In genomic region chr17:77437017-77437416, GRCh38 we compare ENCODE assay signal across 8 cellular contexts.
A peak's percentile ranks its signal among the peaks of the same experiment; 100 is the strongest.
DNase-seq lines count a peak whose midpoint lies in the region; ATAC-seq and TF ChIP-seq lines count a peak whose summit lies in the region.

No MANE protein-coding gene starts in this region.

- TF ChIP-seq CTCF in choroid plexus epithelial cell (conservative IDR thresholded peaks at IDR 0.05; ENCODE audit: low read depth, low read length) (no peak), neural crest cell (conservative IDR thresholded peaks at IDR 0.05) (no peak), GM10266 (IDR thresholded peaks at IDR 0.05; ENCODE audit: control insufficient read depth, insufficient read depth, low read depth, missing control alignments) (no peak)

- H3K4me3 Mint-ChIP-seq in neural crest cell, result peak overlapping the region; percentile 91

- DNase-seq in GM03348 (ENCODE audit: low spot score) (peak; percentile 61), NCI-H446 treated with DMSO at 0.1 percent for 48 hours (lab: John Stamatoyannopoulos, UW) (peak; percentile 77), choroid plexus epithelial cell (ENCODE audit: low read depth) (peak; percentile 94), neural crest cell (ENCODE audit: low read depth, low spot score) (no peak), HEK293T (ENCODE audit: extremely low spot score) (no peak), GM10266 (ENCODE audit: extremely low spot score) (no peak)

- no peaks in the 10 kb centered on the region for H3K36me3 Mint-ChIP-seq in neural crest cell (ENCODE audit: low read depth)

- H3K4me1 Mint-ChIP-seq in neural crest cell, result peaks cover 81% of the 10 kb centered on the region

- H3K27ac Mint-ChIP-seq in neural crest cell (ENCODE audit: unreplicated experiment), result no peak overlapping the region

- POLR2A ChIA-PET in HEK293T (lab: Yijun Ruan, JAX), result no interaction called here

- CTCF ChIA-PET in HEK293T (lab: Yijun Ruan, JAX), result no interaction called here

- no peaks in the 10 kb centered on the region for H3K9me3 Mint-ChIP-seq in neural crest cell

- ATAC-seq in HG03432 (IDR thresholded peaks at IDR 0.05; ENCODE audit: unreplicated experiment) (no peak), GM18873 (IDR thresholded peaks at IDR 0.05; ENCODE audit: low FRiP score, unreplicated experiment) (no peak)

- H3K4me3 ChIP-seq in choroid plexus epithelial cell (ENCODE audit: low read depth, low read length), result no peak overlapping the region

- H3K27me3 Mint-ChIP-seq in neural crest cell (ENCODE audit: low read depth), result no peaks in the 10 kb centered on the region

TF ChIP-seq in HEK293T, 16 proteins besides CTCF, POLR2A, EP300 and RAD21:
- TF ChIP-seq PKNOX1 (IDR thresholded peaks at IDR 0.05) (no peak), FOXM1 (IDR thresholded peaks at IDR 0.05; ENCODE audit: borderline replicate concordance) (no peak), L3MBTL2 (conservative IDR thresholded peaks at IDR 0.05) (no peak), BHLHE40 (IDR thresholded peaks at IDR 0.05; ENCODE audit: borderline replicate concordance) (no peak), CTBP1 (IDR thresholded peaks at IDR 0.05; ENCODE audit: borderline replicate concordance) (no peak)

Comparison
In these comparisons a context has a peak if more than half of its experiments do, and no peak if none do; other contexts are left out.
1. DNase-seq: peak in GM03348 (single experiment), NCI-H446 treated with DMSO at 0.1 percent for 48 hours (single experiment) and choroid plexus epithelial cell (single experiment); none in neural crest cell (single experiment), HEK293T (single experiment) and GM10266 (single experiment).